In the genomic region with DNA sequence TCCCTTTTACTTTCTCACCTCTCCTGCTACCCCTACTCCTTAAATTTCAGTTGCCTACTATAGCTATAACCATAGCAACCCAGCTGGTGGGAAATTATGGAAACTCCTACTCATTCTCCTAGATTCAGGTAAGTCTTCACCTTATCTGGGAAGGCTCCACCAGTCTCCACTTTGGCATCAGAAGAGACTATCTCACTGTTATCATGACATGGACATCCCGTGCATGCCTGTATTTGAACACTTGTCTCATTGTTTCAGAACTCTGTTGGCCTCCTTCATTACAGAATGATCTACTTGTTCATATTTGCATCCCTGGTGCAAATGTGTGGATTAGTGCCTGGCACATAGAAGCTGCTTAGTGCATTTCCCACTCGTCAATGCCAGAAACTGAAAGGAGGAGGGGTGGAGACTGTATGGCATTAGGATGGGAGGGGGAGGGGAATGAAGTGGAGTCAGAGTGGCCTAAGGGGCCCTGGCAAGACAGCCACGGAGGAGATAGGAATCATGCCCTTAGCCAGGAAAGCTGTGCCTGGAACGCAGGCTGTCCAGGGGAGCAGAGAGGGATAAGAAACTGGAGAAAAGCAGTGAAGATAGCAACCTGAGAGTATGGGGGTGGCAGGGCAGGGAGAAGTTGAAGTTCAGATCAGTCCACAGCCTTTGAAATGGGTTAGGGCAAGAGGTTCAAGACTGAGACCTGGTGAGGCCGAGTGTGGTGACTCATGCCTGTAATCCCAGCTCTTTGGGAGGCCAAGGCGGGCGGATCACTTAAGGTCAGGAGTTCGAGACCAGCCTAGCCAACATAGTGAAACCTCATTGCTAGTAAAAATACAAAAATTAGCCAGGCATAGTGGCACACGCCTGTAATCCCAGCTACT, we compare ENCODE assay signal across 8 cellular contexts. TPM values are rescaled to one million over a fixed set of nuclear protein-coding genes. Genes with fewer than 3 reads are reported as not detected.
DNase-seq lines count a peak whose midpoint lies in the region; ATAC-seq and TF ChIP-seq lines count a peak whose summit lies in the region.

No MANE protein-coding gene starts in this region.

- ATAC-seq in left cardiac atrium (no peak), HG03571 (IDR thresholded peaks at IDR 0.05; ENCODE audit: unreplicated experiment) (no peak)

- DNase-seq in cardiac muscle cell (ENCODE audit: low read depth in 1 of 2, low spot score in 1 of 2) (peak; percentile 10 to 19), left cardiac atrium (no peak), RPMI7951 (ENCODE audit: low read depth) (peak; percentile 59), fibroblast of the conjunctiva (ENCODE audit: low read depth) (peak; percentile 3), superior temporal gyrus (ENCODE audit: extremely low spot score) (peak; percentile 42), NCI-H2107 treated with DMSO at 0.1 percent for 48 hours (lab: John Stamatoyannopoulos, UW; ENCODE audit: unreplicated experiment) (no peak), iPS-NIHi7 (ENCODE audit: extremely low spot score) (no peak)

- H3K27ac ChIP-seq in cardiac muscle cell: no peak overlapping the region

- H3K36me3 ChIP-seq in cardiac muscle cell: no peaks in the 10 kb centered on the region

- intact Hi-C loops in left cardiac atrium (cut with DNase I): loop anchor here (2.0 to 10.0 kb wide), 4 partner anchors 107 to 365 kb away; partner anchors contain the start of genes ABTB2 (in 1 of the 2) and NAT10 (in 1 of the 2)

- no peak for TF ChIP-seq CTCF in cardiac muscle cell (IDR thresholded peaks at IDR 0.05; ENCODE audit: low read depth, low read length)

- no peak overlapping the region for H3K4me3 ChIP-seq in cardiac muscle cell

- no peaks in the 10 kb centered on the region for H3K9me3 ChIP-seq in cardiac muscle cell (ENCODE audit: low read depth)

- H3K27me3 ChIP-seq in cardiac muscle cell: peaks cover 45% of the 10 kb centered on the region

- peaks cover 5% of the 10 kb centered on the region for H3K4me1 ChIP-seq in cardiac muscle cell (ENCODE audit: low read depth)

RNA-seq across cellular contexts. Expression of gene CAPRIN1, which starts 53.8 kb away (rescaled TPM):
- total RNA-seq in cardiac muscle cell (249 and 286 TPM in 2 replicates), left cardiac atrium (100 to 1,000 TPM; 102 to 106 TPM)
- polyA plus RNA-seq in cardiac muscle cell: 120 and 163 TPM in 2 replicates
- total RNA-seq in RPMI7951 (2014; rRNA removed; shearing (Covaris generic)): 139 and 165 TPM in 2 replicates

Comparison
In these comparisons a context has a peak if more than half of its experiments do, and no peak if none do; other contexts are left out.
1. DNase-seq: peak in cardiac muscle cell (2 of 2), RPMI7951 (single experiment), fibroblast of the conjunctiva (single experiment) and superior temporal gyrus (single experiment); none in left cardiac atrium (single experiment), NCI-H2107 treated with DMSO at 0.1 percent for 48 hours (single experiment) and iPS-NIHi7 (single experiment).